ENCODE assay signal across 10 cellular contexts in genomic region chr1:14599787-14600186, GRCh38. TPM values are rescaled to one million over a fixed set of nuclear protein-coding genes. Genes with fewer than 3 reads are reported as not detected.
DNase-seq lines count a peak whose midpoint lies in the region; ATAC-seq, FAIRE-seq and TF ChIP-seq lines count a peak whose summit lies in the region.
"Had no signal": no experiment of that assay in that cellular context is flagged by ENCODE, and none has a peak within 500 bp of the region (broad histone marks: within the 10 kb centered on the region; RNA-seq: fewer than 3 reads in every experiment).

No MANE protein-coding gene starts in this region.

- H3K27ac Mint-ChIP-seq in progenitor cell of endocrine pancreas: peak overlapping the region; percentile 89

- intact Hi-C loops in esophagus squamous epithelium (cut with DNase I) (no loop called here), mucosa of descending colon (cut with DNase I, micrococcal nuclease) (no loop called here)

- no peaks in the 10 kb centered on the region for H3K9me3 Mint-ChIP-seq in progenitor cell of endocrine pancreas (ENCODE audit: low read depth)

- 19 to 20% methylated on average over 6 of the region's 6 CpGs for WGBS in esophagus squamous epithelium, 2 donors

- FAIRE-seq in GM18507 (lab: Jason Lieb, UNC): peak; percentile 74
- FAIRE-seq: D721Med had no signal

- TF ChIP-seq CTCF in esophagus squamous epithelium (IDR thresholded peaks at IDR 0.05) (no peak), progenitor cell of endocrine pancreas (IDR thresholded peaks at IDR 0.05; ENCODE audit: unreplicated experiment) (no peak), mucosa of descending colon (IDR thresholded peaks at IDR 0.05) (no peak)

- peaks cover 26% of the 10 kb centered on the region for H3K27me3 Mint-ChIP-seq in progenitor cell of endocrine pancreas

- ATAC-seq in HG03442 (IDR thresholded peaks at IDR 0.05; ENCODE audit: unreplicated experiment) (peak; percentile 58), mucosa of descending colon (no peak)

- TF ChIP-seq POLR2A in esophagus squamous epithelium (IDR thresholded peaks at IDR 0.05): no peak

- peaks cover 0 to 82% (median 3%) of the 10 kb centered on the region in 4 donors for H3K27me3 ChIP-seq in esophagus squamous epithelium

- peaks cover 29% of the 10 kb centered on the region for H3K4me1 Mint-ChIP-seq in progenitor cell of endocrine pancreas (ENCODE audit: low read depth)

- H3K27ac ChIP-seq in esophagus squamous epithelium: peak overlapping the region in 1 of 4 donors; percentile 68

- DNase-seq in GM18507 (ENCODE audit: extremely low spot score, insufficient read length, low read depth) (no peak), esophagus squamous epithelium (lab: John Stamatoyannopoulos, UW) (no peak), progenitor cell of endocrine pancreas (ENCODE audit: low spot score, unreplicated experiment) (no peak), mucosa of descending colon (no peak), occipital lobe (lab: John Stamatoyannopoulos, UW) (no peak)
- no peak for DNase-seq in activated T-cell treated with anti-CD3 and anti-CD28 coated beads, Interleukin-2, amount 50 U/mL, for 1 hour
- no peak for DNase-seq in activated CD4-positive, alpha-beta T cell treated with anti-CD3 and anti-CD28 coated beads for 48 hours
- DNase-seq: NCI-H345 had no signal

- H3K9me3 ChIP-seq in esophagus squamous epithelium (no peaks in the 10 kb centered on the region), mucosa of descending colon (no peaks in the 10 kb centered on the region)

- H3K4me1 ChIP-seq in esophagus squamous epithelium: peaks cover 5 to 49% (median 14%) of the 10 kb centered on the region in 3 donors
- peaks cover 3% of the 10 kb centered on the region for H3K4me1 ChIP-seq in mucosa of descending colon (ENCODE audit: low read depth)

- peak overlapping the region; percentile 84 for H3K4me3 Mint-ChIP-seq in progenitor cell of endocrine pancreas (ENCODE audit: low read depth)

- H3K36me3 Mint-ChIP-seq in progenitor cell of endocrine pancreas (ENCODE audit: insufficient read depth): no peaks in the 10 kb centered on the region

- no peaks in the 10 kb centered on the region for H3K36me3 ChIP-seq in esophagus squamous epithelium
- no peaks in the 10 kb centered on the region for H3K36me3 ChIP-seq in mucosa of descending colon (ENCODE audit: low read depth)

- H3K4me3 ChIP-seq in esophagus squamous epithelium: peak overlapping the region; percentile 48 to 74 (median 65)
- no peak overlapping the region for H3K4me3 ChIP-seq in mucosa of descending colon

RNA-seq across cellular contexts. Expression of gene KAZN, which starts 1.3 kb away (rescaled TPM):
- total RNA-seq in esophagus squamous epithelium (10 to 100 TPM; 25.0 to 54.5 (median 30.8) TPM), progenitor cell of endocrine pancreas (12.9 and 14.6 TPM in 2 replicates), mucosa of descending colon (10 to 100 TPM in 2 of 3 donors, 1 to 10 TPM in 1; 9.7 to 21.9 (median 15.8) TPM), occipital lobe (27.5 TPM)
